Comparison of ENCODE assay signal across 19 cellular contexts in genomic region chr11:34745209-34745608, GRCh38.
DNase-seq lines count a peak whose midpoint lies in the region; TF ChIP-seq lines count a peak whose summit lies in the region.
"Had no signal": no experiment of that assay in that cellular context is flagged by ENCODE, and none has a peak within 500 bp of the region (broad histone marks: within the 10 kb centered on the region; RNA-seq: fewer than 3 reads in every experiment).

No MANE protein-coding gene starts in this region.

- DNase-seq in DMS 273 (lab: John Stamatoyannopoulos, UW; ENCODE audit: unreplicated experiment) = peak; percentile 1
- no peak for DNase-seq in DMS 273 treated with DMSO at 0.1 percent for 48 hours (lab: John Stamatoyannopoulos, UW)
- DNase-seq in NCI-H1092 treated with DMSO at 0.1 percent for 48 hours (lab: John Stamatoyannopoulos, UW) = peak; percentile 55
- peak; percentile 23 for DNase-seq in astrocyte of the hippocampus (ENCODE audit: low read depth, low spot score)
- DNase-seq in neural crest cell (ENCODE audit: low read depth, low spot score) = no peak
- DNase-seq in NCI-H1048 (lab: John Stamatoyannopoulos, UW) = no peak
- DNase-seq in SHP77 (lab: John Stamatoyannopoulos, UW) = no peak
- DNase-seq in HEK293T (ENCODE audit: extremely low spot score) = no peak
- DNase-seq: activated CD4-positive, CD25-positive, alpha-beta regulatory T cell; activated CD8-positive, alpha-beta memory T cell treated with anti-CD3 and anti-CD28 coated beads, Interleukin-2, amount 10 ng/mL, durations not matched to agents 7 days and 5 days; activated naive CD4-positive, alpha-beta T cell; activated T-cell treated with anti-CD3 and anti-CD28 coated beads, Interleukin-2, amount 50 U/mL, for 72 hours; CD4-positive, CD25-positive, alpha-beta regulatory T cell; kidney glomerular epithelial cell; MM.1S; NCI-H1694 treated with DMSO at 0.1 percent for 48 hours; NCI-H510A treated with DMSO at 0.1 percent for 48 hours; T-helper 1 cell had no signal

- no peak overlapping the region for H3K4me3 Mint-ChIP-seq in neural crest cell
- H3K4me3 Mint-ChIP-seq: activated CD8-positive, alpha-beta memory T cell treated with anti-CD3 and anti-CD28 coated beads, Interleukin-2, amount 10 ng/mL, durations not matched to agents 7 days and 5 days; activated T-cell treated with anti-CD3 and anti-CD28 coated beads, Interleukin-2, amount 50 U/mL, for 72 hours; CD4-positive, CD25-positive, alpha-beta regulatory T cell; stimulated activated naive CD8-positive, alpha-beta T cell treated with anti-CD3 and anti-CD28 coated beads, Interleukin-15, Interleukin-2, amounts not matched to agents 100 ng/mL and 50 ng/mL, for 24 hours had no signal

- H3K27me3 Mint-ChIP-seq in neural crest cell (ENCODE audit: low read depth) = no peaks in the 10 kb centered on the region

- CTCF ChIA-PET in HEK293T (lab: Yijun Ruan, JAX) = no interaction called here

- TF ChIP-seq CTCF in neural crest cell (conservative IDR thresholded peaks at IDR 0.05) = no peak

- peaks cover 12% of the 10 kb centered on the region for H3K9me3 Mint-ChIP-seq in neural crest cell
- H3K9me3 Mint-ChIP-seq: activated T-cell treated with anti-CD3 and anti-CD28 coated beads, Interleukin-2, amount 50 U/mL, for 72 hours; stimulated activated naive CD8-positive, alpha-beta T cell treated with anti-CD3 and anti-CD28 coated beads, Interleukin-15, Interleukin-2, amounts not matched to agents 100 ng/mL and 50 ng/mL, for 24 hours had no signal

- peaks cover 28% of the 10 kb centered on the region for H3K36me3 Mint-ChIP-seq in neural crest cell (ENCODE audit: low read depth)
- H3K36me3 Mint-ChIP-seq: activated CD8-positive, alpha-beta memory T cell treated with anti-CD3 and anti-CD28 coated beads, Interleukin-2, amount 10 ng/mL, durations not matched to agents 7 days and 5 days; CD4-positive, CD25-positive, alpha-beta regulatory T cell had no signal

- H3K4me1 Mint-ChIP-seq in neural crest cell = peaks cover 4% of the 10 kb centered on the region
- H3K4me1 Mint-ChIP-seq: activated CD8-positive, alpha-beta memory T cell treated with anti-CD3 and anti-CD28 coated beads, Interleukin-2, amount 10 ng/mL, durations not matched to agents 7 days and 5 days; CD4-positive, CD25-positive, alpha-beta regulatory T cell had no signal

- POLR2A ChIA-PET in HEK293T (lab: Yijun Ruan, JAX) = no interaction called here

- H3K27ac Mint-ChIP-seq in neural crest cell (ENCODE audit: unreplicated experiment) = peak overlapping the region; percentile 85
- H3K27ac Mint-ChIP-seq: activated CD8-positive, alpha-beta memory T cell treated with anti-CD3 and anti-CD28 coated beads, Interleukin-2, amount 10 ng/mL, durations not matched to agents 7 days and 5 days; activated T-cell treated with anti-CD3 and anti-CD28 coated beads, Interleukin-2, amount 50 U/mL, for 72 hours; CD4-positive, CD25-positive, alpha-beta regulatory T cell; stimulated activated naive CD8-positive, alpha-beta T cell treated with anti-CD3 and anti-CD28 coated beads, Interleukin-15, Interleukin-2, amounts not matched to agents 100 ng/mL and 50 ng/mL, for 24 hours had no signal

TF ChIP-seq in HEK293T, 16 proteins besides CTCF, POLR2A, EP300 and RAD21:
- TF ChIP-seq FOXM1 (IDR thresholded peaks at IDR 0.05; ENCODE audit: borderline replicate concordance) = no peak
- no peak for TF ChIP-seq FOXK2 (IDR thresholded peaks at IDR 0.05)
- no peak for TF ChIP-seq L3MBTL2 (conservative IDR thresholded peaks at IDR 0.05)
- TF ChIP-seq LEF1 (IDR thresholded peaks at IDR 0.05; ENCODE audit: borderline replicate concordance) = no peak
- no peak for TF ChIP-seq HDGF (IDR thresholded peaks at IDR 0.05; ENCODE audit: borderline replicate concordance)
- no peak for TF ChIP-seq SUZ12 (IDR thresholded peaks at IDR 0.05)
- no peak for TF ChIP-seq NFRKB (IDR thresholded peaks at IDR 0.05)

Comparison
In these comparisons a context has a peak if more than half of its experiments do, and no peak if none do; other contexts are left out.
1. DNase-seq: peak in DMS 273 (single experiment), NCI-H1092 treated with DMSO at 0.1 percent for 48 hours (single experiment) and astrocyte of the hippocampus (single experiment); none in DMS 273 treated with DMSO at 0.1 percent for 48 hours (single experiment), neural crest cell (single experiment), NCI-H1048 (single experiment), SHP77 (0 of 2) and HEK293T (single experiment).